ENCODE assay signal across 23 cellular contexts in genomic region chr2:177728920-177729319, GRCh38.
"Had no signal": no experiment of that assay in that cellular context is flagged by ENCODE, and none has a peak within 500 bp of the region (broad histone marks: within the 10 kb centered on the region; RNA-seq: fewer than 3 reads in every experiment).

No MANE protein-coding gene starts in this region.

- H3K4me3 Mint-ChIP-seq: activated naive CD8-positive, alpha-beta T cell; activated T-helper 17 cell treated with anti-CD3 and anti-CD28 coated beads, Interleukin-2, amount 50 U/mL, for 72 hours; neural crest cell; stimulated activated naive CD8-positive, alpha-beta T cell treated with anti-CD3 and anti-CD28 coated beads, Interleukin-15, Interleukin-2, amounts not matched to agents 100 ng/mL and 50 ng/mL, for 24 hours had no signal

- ATAC-seq: activated T-helper 17 cell treated with anti-CD3 and anti-CD28 coated beads, Interleukin-2, amount 50 U/mL, for 72 hours; gastroesophageal sphincter; heart left ventricle; left cardiac atrium; mucosa of descending colon; right lobe of liver had no signal

- H3K36me3 Mint-ChIP-seq: activated naive CD8-positive, alpha-beta T cell had no signal

- H3K27ac Mint-ChIP-seq: activated naive CD8-positive, alpha-beta T cell; activated T-helper 17 cell treated with anti-CD3 and anti-CD28 coated beads, Interleukin-2, amount 50 U/mL, for 72 hours; stimulated activated naive CD8-positive, alpha-beta T cell treated with anti-CD3 and anti-CD28 coated beads, Interleukin-15, Interleukin-2, amounts not matched to agents 100 ng/mL and 50 ng/mL, for 24 hours had no signal

- H3K9me3 Mint-ChIP-seq: activated T-helper 17 cell treated with anti-CD3 and anti-CD28 coated beads, Interleukin-2, amount 50 U/mL, for 72 hours; neural crest cell; stimulated activated naive CD8-positive, alpha-beta T cell treated with anti-CD3 and anti-CD28 coated beads, Interleukin-15, Interleukin-2, amounts not matched to agents 100 ng/mL and 50 ng/mL, for 24 hours had no signal

- H3K4me1 ChIP-seq: gastroesophageal sphincter, right lobe of liver, tibial artery had no signal

- H3K36me3 ChIP-seq: adrenal gland, gastroesophageal sphincter, heart left ventricle, right lobe of liver, tibial artery had no signal

- H3K27ac ChIP-seq: epithelial cell of prostate, gastroesophageal sphincter, heart left ventricle, right lobe of liver, skin epidermis, tibial artery had no signal

- DNase-seq: activated CD4-positive, alpha-beta T cell treated with anti-CD3 and anti-CD28 coated beads for 1 hour; activated naive CD4-positive, alpha-beta T cell; activated T-cell treated with anti-CD3 and anti-CD28 coated beads, Interleukin-2, amount 50 U/mL, for 1 hour; adrenal gland; cortex of kidney; heart left ventricle; islet precursor cell; left cardiac atrium; mesenchymal stem cell; mucosa of descending colon; occipital lobe; right lobe of liver; stimulated activated CD4-positive, alpha-beta T cell treated with anti-CD3 and anti-CD28 coated beads, Interleukin-1b, Interleukin-23, amount 100 ng/mL, for 48 hours; substantia nigra; T-helper 9 cell; tibial artery had no signal

- H3K4me3 ChIP-seq: adrenal gland, gastroesophageal sphincter, heart left ventricle, mucosa of descending colon, right lobe of liver, skin epidermis, tibial artery had no signal

- H3K9me3 ChIP-seq: adrenal gland, gastroesophageal sphincter, heart left ventricle, mucosa of descending colon, right lobe of liver, tibial artery had no signal
